In the genomic region with DNA sequence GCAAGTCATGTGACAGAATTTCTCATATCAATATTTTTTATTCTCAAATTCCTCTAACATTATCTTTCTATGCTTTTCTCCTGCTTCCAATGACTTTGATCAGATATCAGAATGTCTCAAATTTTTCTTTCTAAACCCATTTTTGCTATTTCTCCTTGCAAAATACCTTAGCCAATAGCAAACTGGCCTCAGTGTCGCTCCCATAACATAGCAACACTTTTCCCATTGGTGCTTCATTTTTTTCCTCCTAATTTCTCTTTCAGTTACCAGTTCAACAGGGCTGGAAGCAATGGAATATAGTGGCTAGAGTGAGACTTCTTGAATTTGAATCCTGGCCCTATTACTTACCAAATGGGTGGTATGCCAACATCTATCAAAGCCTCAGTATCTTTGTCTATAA, we compare ENCODE assay signal across 22 cellular contexts.
DNase-seq lines count a peak whose midpoint lies in the region; ATAC-seq and TF ChIP-seq lines count a peak whose summit lies in the region.
"Had no signal": no experiment of that assay in that cellular context is flagged by ENCODE, and none has a peak within 500 bp of the region (broad histone marks: within the 10 kb centered on the region; RNA-seq: fewer than 3 reads in every experiment).

No MANE protein-coding gene starts in this region.

- ATAC-seq in SK-N-SH treated with all-trans-retinoic acid at 6 μM for 48 hours: no peak
- ATAC-seq: A549 had no signal

- H3K4me1 Mint-ChIP-seq in CD14-positive monocyte: no peaks in the 10 kb centered on the region
- H3K4me1 Mint-ChIP-seq: B cell; CD4-positive, alpha-beta memory T cell; CD8-positive, alpha-beta memory T cell had no signal

- peaks cover 0 to 5% (median 3%) of the 10 kb centered on the region in 7 donors for H3K9me3 Mint-ChIP-seq in CD14-positive monocyte

- H2AFZ ChIP-seq in SK-N-SH (ENCODE audit: low read depth): no peak overlapping the region

- H3K9ac ChIP-seq in SK-N-SH: no peak overlapping the region
- H3K9ac ChIP-seq: BLaER1 treated with 17β-estradiol and CSF1 and Interleukin-3, amounts not matched to agents 10 nM and 100 nM had no signal

- no peak for TF ChIP-seq CTCF in SK-N-SH (IDR thresholded peaks at IDR 0.05)
- TF ChIP-seq CTCF in CD14-positive monocyte (IDR thresholded peaks at IDR 0.05): no peak

- H3K4me3 Mint-ChIP-seq in CD14-positive monocyte: no peak overlapping the region
- H3K4me3 Mint-ChIP-seq: B cell; CD4-positive, alpha-beta memory T cell; CD4-positive, CD25-positive, alpha-beta regulatory T cell; CD8-positive, alpha-beta memory T cell had no signal

- no peak for TF ChIP-seq RAD21 in SK-N-SH (IDR thresholded peaks at IDR 0.05; ENCODE audit: low read length)

- no peaks in the 10 kb centered on the region for H3K27me3 Mint-ChIP-seq in CD14-positive monocyte (ENCODE audit: low read depth in 3 of 3)
- H3K27me3 Mint-ChIP-seq: B cell; CD4-positive, alpha-beta memory T cell; CD4-positive, CD25-positive, alpha-beta regulatory T cell had no signal

- H3K36me3 Mint-ChIP-seq in CD14-positive monocyte: no peaks in the 10 kb centered on the region
- H3K36me3 Mint-ChIP-seq: CD4-positive, alpha-beta memory T cell; CD4-positive, CD25-positive, alpha-beta regulatory T cell; CD8-positive, alpha-beta memory T cell had no signal

- H3K27ac Mint-ChIP-seq in CD14-positive monocyte: no peak overlapping the region
- H3K27ac Mint-ChIP-seq: B cell; CD4-positive, alpha-beta memory T cell; CD4-positive, CD25-positive, alpha-beta regulatory T cell; CD8-positive, alpha-beta memory T cell had no signal

- no peaks in the 10 kb centered on the region for H3F3A ChIP-seq in SK-N-SH (replicated peaks; ENCODE audit: insufficient read depth)

- H3K79me2 ChIP-seq in SK-N-SH (ENCODE audit: insufficient read depth): no peaks in the 10 kb centered on the region

- H3K4me2 ChIP-seq in SK-N-SH: no peak overlapping the region
- H3K4me2 ChIP-seq: A549; BLaER1 treated with 17β-estradiol and CSF1 and Interleukin-3, amounts not matched to agents 10 nM and 100 nM had no signal

- no peaks in the 10 kb centered on the region for H3K36me3 ChIP-seq in SK-N-SH (replicated peaks in 1 of 2; ENCODE audit: control insufficient read depth in 1 of 2, insufficient read depth in 2 of 2, low read length in 1 of 2)
- H3K36me3 ChIP-seq: BLaER1 treated with 17β-estradiol and CSF1 and Interleukin-3, amounts not matched to agents 10 nM and 100 nM had no signal

- intact Hi-C loops in CD14-positive monocyte (cut with micrococcal nuclease): no loop called here

- H4K20me1 ChIP-seq in SK-N-SH (ENCODE audit: insufficient read depth): no peaks in the 10 kb centered on the region
- H4K20me1 ChIP-seq: BLaER1 treated with 17β-estradiol and CSF1 and Interleukin-3, amounts not matched to agents 10 nM and 100 nM had no signal

- H3K9me2 ChIP-seq in SK-N-SH: no peaks in the 10 kb centered on the region

- no peaks in the 10 kb centered on the region for H3K27me3 ChIP-seq in SK-N-SH (ENCODE audit: insufficient read depth)
- H3K27me3 ChIP-seq: BLaER1 treated with 17β-estradiol and CSF1 and Interleukin-3, amounts not matched to agents 10 nM and 100 nM had no signal

- H3K4me1 ChIP-seq in SK-N-SH (ENCODE audit: control insufficient read depth in 1 of 2, insufficient read depth in 2 of 2, low read depth in 1 of 2, low read length in 1 of 2): no peaks in the 10 kb centered on the region
- H3K4me1 ChIP-seq: A549; BLaER1 treated with 17β-estradiol and CSF1 and Interleukin-3, amounts not matched to agents 10 nM and 100 nM had no signal

- CTCF ChIA-PET in SK-N-SH (lab: Yijun Ruan, JAX): no interaction called here

- TF ChIP-seq EP300 in SK-N-SH (IDR thresholded peaks at IDR 0.05; ENCODE audit: borderline replicate concordance in 1 of 2, low read depth in 1 of 2, low read length in 1 of 2): no peak

- no peaks in the 10 kb centered on the region for H3K9me3 ChIP-seq in SK-N-SH
- H3K9me3 ChIP-seq: A549 had no signal

- DNase-seq in DMS 273 (lab: John Stamatoyannopoulos, UW; ENCODE audit: unreplicated experiment) (peak; percentile 15), DMS 273 treated with DMSO at 0.1 percent for 48 hours (lab: John Stamatoyannopoulos, UW) (no peak), SK-N-SH (no peak), iris pigment epithelial cell (ENCODE audit: low read depth) (peak; percentile 1), CD14-positive monocyte (ENCODE audit: low spot score) (no peak)
- DNase-seq: AML-193; CD4-positive, alpha-beta memory T cell; CD4-positive, CD25-positive, alpha-beta regulatory T cell; CD8-positive, alpha-beta memory T cell; COR-L47; DMS153; DMS53; DMS79; DND-41; EL; GDM1 had no signal

- H3K4me3 ChIP-seq in SK-N-SH (ENCODE audit: low read depth in 2 of 2, low read length in 1 of 2): no peak overlapping the region
- H3K4me3 ChIP-seq: A549; BLaER1 treated with 17β-estradiol and CSF1 and Interleukin-3, amounts not matched to agents 10 nM and 100 nM had no signal

- no peak overlapping the region for H3K27ac ChIP-seq in SK-N-SH (ENCODE audit: low read depth in 2 of 2, low read length in 1 of 2)
- H3K27ac ChIP-seq: 22Rv1; A549; BLaER1 treated with 17β-estradiol and CSF1 and Interleukin-3, amounts not matched to agents 10 nM and 100 nM; C4-2B had no signal

- POLR2A ChIA-PET in SK-N-SH (lab: Yijun Ruan, JAX): no interaction called here

- WGBS in SK-N-SH (ENCODE audit: low lambda C conversion rate): 0% methylated on average over 1 of the region's 1 CpG

TF ChIP-seq in SK-N-SH, 30 proteins besides CTCF, POLR2A, EP300 and RAD21:
- TF ChIP-seq MEF2A (IDR thresholded peaks at IDR 0.05; ENCODE audit: borderline replicate concordance, low read depth): no peak
- peak; percentile 91 for TF ChIP-seq RFX5 (IDR thresholded peaks at IDR 0.05; ENCODE audit: low read length)

TF ChIP-seq in SK-N-SH treated with all-trans-retinoic acid at 6 μM for 48 hours, 23 proteins besides CTCF, POLR2A, EP300 and RAD21:
- no peak for TF ChIP-seq ZC3H10 (CRISPR knock-in tag; IDR thresholded peaks at IDR 0.05)
- no peak for TF ChIP-seq SNAI2 (CRISPR knock-in tag; IDR thresholded peaks at IDR 0.05)
- TF ChIP-seq OSR1 (CRISPR knock-in tag; IDR thresholded peaks at IDR 0.05): no peak
- TF ChIP-seq GLIS3 (CRISPR knock-in tag; IDR thresholded peaks at IDR 0.05): no peak
- no peak for TF ChIP-seq ESRRG (CRISPR knock-in tag; IDR thresholded peaks at IDR 0.05)
- TF ChIP-seq ZNF565 (CRISPR knock-in tag; conservative IDR thresholded peaks at IDR 0.05; ENCODE audit: low read depth): no peak
- no peak for TF ChIP-seq ZNF70 (CRISPR knock-in tag; IDR thresholded peaks at IDR 0.05)
- no peak for TF ChIP-seq CSDC2 (CRISPR knock-in tag; IDR thresholded peaks at IDR 0.05)
TF ChIP-seq in SK-N-SH treated with all-trans-retinoic acid at 6 μM for 48 hours: peak in this region for 0.

Comparison
In these comparisons a context has a peak if more than half of its experiments do, and no peak if none do; other contexts are left out.
1. DNase-seq: peak in DMS 273 (single experiment) and iris pigment epithelial cell (single experiment); none in DMS 273 treated with DMSO at 0.1 percent for 48 hours (single experiment), SK-N-SH (single experiment) and CD14-positive monocyte (single experiment).